In the genomic region with DNA sequence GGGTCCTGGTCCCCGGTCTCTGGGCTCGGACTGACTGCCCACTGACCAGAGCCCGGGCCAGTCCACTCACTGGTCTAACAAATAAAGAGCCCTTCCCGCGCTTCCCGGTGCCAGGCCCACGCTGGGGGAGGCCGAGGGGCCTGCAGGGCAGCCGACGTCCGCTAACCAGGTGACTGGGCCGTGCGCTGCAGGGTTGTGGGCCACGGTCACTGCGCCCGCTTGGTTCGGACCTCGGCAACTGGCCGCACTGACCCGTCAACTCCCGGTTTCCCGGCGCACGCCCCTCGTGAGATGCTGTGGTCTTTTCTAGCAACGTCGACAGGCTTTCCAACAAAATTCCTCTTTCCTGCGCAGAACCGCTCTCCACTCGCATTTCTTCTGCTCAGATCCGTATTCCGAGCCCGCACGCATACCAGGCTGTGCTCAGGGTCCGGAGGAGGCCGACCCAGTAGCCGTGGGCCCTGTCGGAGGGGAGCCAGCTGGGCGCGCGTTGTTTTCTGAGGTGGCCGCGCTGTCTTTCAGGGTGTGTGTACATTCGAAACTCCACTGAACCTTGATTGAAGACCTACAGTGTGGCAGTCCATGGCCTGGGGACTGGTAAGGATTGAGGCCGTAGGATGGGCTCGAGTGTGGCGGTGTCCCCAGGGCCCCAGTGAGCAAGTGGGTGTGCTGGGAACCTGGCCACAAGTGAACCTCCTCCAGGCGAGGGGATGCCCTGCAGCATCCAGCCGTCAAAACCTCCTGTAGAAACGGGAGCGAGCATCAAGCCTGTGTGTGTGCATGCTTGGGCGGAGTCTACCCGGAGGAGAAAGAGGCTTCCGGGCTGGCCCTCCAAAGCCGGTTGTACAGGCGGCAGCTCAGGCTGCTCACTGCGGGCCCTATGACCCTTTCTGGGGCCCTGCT, we compare ENCODE assay signal across 9 cellular contexts. TPM values are rescaled to one million over a fixed set of nuclear protein-coding genes. Genes with fewer than 3 reads are reported as not detected.
DNase-seq lines count a peak whose midpoint lies in the region; ATAC-seq, FAIRE-seq and TF ChIP-seq lines count a peak whose summit lies in the region.
"Had no signal": no experiment of that assay in that cellular context is flagged by ENCODE, and none has a peak within 500 bp of the region (broad histone marks: within the 10 kb centered on the region; RNA-seq: fewer than 3 reads in every experiment).

No MANE protein-coding gene starts in this region.

- H3K4me3 ChIP-seq in cardiac muscle cell (peak overlapping the region; percentile 41), small intestine (ENCODE audit: low read depth in 1 of 2, low read length in 2 of 2) (peak overlapping the region in 1 of 2 donors; percentile 63)

- H3K27me3 ChIP-seq in cardiac muscle cell = no peaks in the 10 kb centered on the region
- no peaks in the 10 kb centered on the region for H3K27me3 ChIP-seq in small intestine (ENCODE audit: control insufficient read depth in 2 of 2, insufficient read depth in 2 of 2, low read length in 2 of 2)

- H3K4me1 ChIP-seq in cardiac muscle cell (ENCODE audit: low read depth) (peaks cover 26% of the 10 kb centered on the region), small intestine (ENCODE audit: control insufficient read depth in 2 of 2, insufficient read depth in 1 of 2, low read depth in 1 of 2, low read length in 1 of 2) (peaks cover 5 to 13% of the 10 kb centered on the region in 2 donors)

- H3K27ac ChIP-seq in cardiac muscle cell = peak overlapping the region; percentile 69
- no peak overlapping the region for H3K27ac ChIP-seq in small intestine (ENCODE audit: low read depth in 1 of 2, low read length in 1 of 2)

- intact Hi-C loops in sciatic nerve (cut with DNase I) = no loop called here

- DNase-seq in COLO668 (lab: John Stamatoyannopoulos, UW; ENCODE audit: unreplicated experiment) = peak; percentile 71
- DNase-seq in cardiac muscle cell (ENCODE audit: low read depth in 1 of 2, low spot score in 1 of 2) = peak in 1 of 2 donors; percentile 41
- DNase-seq in sciatic nerve (ENCODE audit: low spot score) = peak; percentile 61
- DNase-seq in small intestine = no peak
- no peak for DNase-seq in NCI-H2171 (lab: John Stamatoyannopoulos, UW)

- peak overlapping the region; percentile 72 to 98 (median 86) for H3K4me3 Mint-ChIP-seq in IgD-negative memory B cell
- H3K4me3 Mint-ChIP-seq in activated T-helper 17 cell treated with anti-CD3 and anti-CD28 coated beads, Interleukin-2, amount 50 U/mL, for 72 hours = peak overlapping the region; percentile 88

- no peak for FAIRE-seq in small intestine (lab: Jason Lieb, UNC)

- TF ChIP-seq CTCF in cardiac muscle cell (IDR thresholded peaks at IDR 0.05; ENCODE audit: low read depth, low read length) = no peak

- no peaks in the 10 kb centered on the region for H3K9me3 ChIP-seq in cardiac muscle cell (ENCODE audit: low read depth)
- H3K9me3 ChIP-seq in small intestine (ENCODE audit: control insufficient read depth, low read depth) = no peaks in the 10 kb centered on the region

- WGBS in small intestine, 3 donors = 64 to 78% (median 76%) methylated on average over 56 to 57 of the region's 57 CpGs

- H3K9me3 Mint-ChIP-seq in IgD-negative memory B cell = no peaks in the 10 kb centered on the region
- no peaks in the 10 kb centered on the region for H3K9me3 Mint-ChIP-seq in activated T-helper 17 cell treated with anti-CD3 and anti-CD28 coated beads, Interleukin-2, amount 50 U/mL, for 72 hours

- H3K36me3 Mint-ChIP-seq in IgD-negative memory B cell = peaks cover 1% of the 10 kb centered on the region
- H3K36me3 Mint-ChIP-seq in activated T-helper 17 cell treated with anti-CD3 and anti-CD28 coated beads, Interleukin-2, amount 50 U/mL, for 72 hours (ENCODE audit: low read depth) = peaks cover 27% of the 10 kb centered on the region

- H3K36me3 ChIP-seq in cardiac muscle cell (no peaks in the 10 kb centered on the region), small intestine (ENCODE audit: control insufficient read depth in 2 of 2, insufficient read depth in 2 of 2, low read length in 2 of 2) (no peaks in the 10 kb centered on the region)

- peaks cover 31 to 37% (median 33%) of the 10 kb centered on the region in 3 donors for H3K4me1 Mint-ChIP-seq in IgD-negative memory B cell
- H3K4me1 Mint-ChIP-seq in activated T-helper 17 cell treated with anti-CD3 and anti-CD28 coated beads, Interleukin-2, amount 50 U/mL, for 72 hours = peaks cover 25% of the 10 kb centered on the region

- peak overlapping the region; percentile 85 to 97 (median 91) for H3K27ac Mint-ChIP-seq in IgD-negative memory B cell
- H3K27ac Mint-ChIP-seq in activated T-helper 17 cell treated with anti-CD3 and anti-CD28 coated beads, Interleukin-2, amount 50 U/mL, for 72 hours = peak overlapping the region; percentile 85

- ATAC-seq in activated T-helper 17 cell treated with anti-CD3 and anti-CD28 coated beads, Interleukin-2, amount 50 U/mL, for 72 hours (replicated peaks) = no peak
- ATAC-seq in sciatic nerve (no peak), GM21528 (IDR thresholded peaks at IDR 0.05; ENCODE audit: low FRiP score, unreplicated experiment) (no peak)

- no peaks in the 10 kb centered on the region for H3K27me3 Mint-ChIP-seq in IgD-negative memory B cell
- H3K27me3 Mint-ChIP-seq in activated T-helper 17 cell treated with anti-CD3 and anti-CD28 coated beads, Interleukin-2, amount 50 U/mL, for 72 hours = no peaks in the 10 kb centered on the region

RNA-seq across cellular contexts. Expression of gene NT5DC2, which starts 0.9 kb away (rescaled TPM):
- 1.4 TPM for polyA plus RNA-seq in IgD-negative memory B cell
- 10 to 100 TPM; 23.3 to 54.7 TPM for total RNA-seq in activated T-helper 17 cell treated with anti-CD3 and anti-CD28 coated beads, Interleukin-2, amount 50 U/mL, for 72 hours
- 214 and 233 TPM in 2 replicates for total RNA-seq in cardiac muscle cell
- 113 and 120 TPM in 2 replicates for polyA plus RNA-seq in cardiac muscle cell
- 78.3 TPM for total RNA-seq in sciatic nerve
- 10 to 100 TPM in 2 of 3 donors, 1 to 10 TPM in 1; 4.9 to 35.9 (median 11.6) TPM for polyA plus RNA-seq in small intestine

RNA-seq across cellular contexts. Expression of gene UQCC5, which starts 1.9 kb away (rescaled TPM):
- polyA plus RNA-seq in IgD-negative memory B cell (23.7 TPM), cardiac muscle cell (64.7 and 89.3 TPM in 2 replicates), small intestine (10 to 100 TPM in 2 of 3 donors, 1 to 10 TPM in 1; 8.9 to 38.9 (median 21.0) TPM)
- 10 to 100 TPM in 1 of 2 donors, 1 to 10 TPM in 1; 7.9 to 12.0 TPM for total RNA-seq in activated T-helper 17 cell treated with anti-CD3 and anti-CD28 coated beads, Interleukin-2, amount 50 U/mL, for 72 hours
- total RNA-seq in cardiac muscle cell (1.0 and 23.8 TPM in 2 replicates), sciatic nerve (16.0 TPM)

RNA-seq across cellular contexts. Expression of gene STAB1, which starts 39.4 kb away (rescaled TPM):
- polyA plus RNA-seq in IgD-negative memory B cell = not detected
- total RNA-seq in activated T-helper 17 cell treated with anti-CD3 and anti-CD28 coated beads, Interleukin-2, amount 50 U/mL, for 72 hours = under 1 TPM; 0.19 to 0.26 TPM
- 0.81 and 2.2 TPM in 2 replicates for total RNA-seq in cardiac muscle cell
- 0.91 TPM in 1 of 2 replicates, not detected in the other for polyA plus RNA-seq in cardiac muscle cell
- 256 TPM for total RNA-seq in sciatic nerve
- polyA plus RNA-seq in small intestine = 10 to 100 TPM in 1 of 3 donors, 1 to 10 TPM in 2; 2.0 to 72.1 (median 9.5) TPM
- total RNA-seq: M059J had no signal

Comparison
In these comparisons a context has a peak if more than half of its experiments do, and no peak if none do; other contexts are left out.
1. DNase-seq: peak in COLO668 (single experiment) and sciatic nerve (single experiment); none in small intestine (single experiment) and NCI-H2171 (single experiment).
2. RNA of gene STAB1, which starts 39.4 kb away (total RNA-seq): 256 TPM in sciatic nerve (single experiment); 0.81 to 2.2 TPM in cardiac muscle cell and 0.19 to 0.26 TPM in activated T-helper 17 cell treated with anti-CD3 and anti-CD28 coated beads, Interleukin-2, amount 50 U/mL, for 72 hours; every median in the first group is over 10 times any median in the second.